20 cellular contexts compared by ENCODE assay signal in the genomic region with DNA sequence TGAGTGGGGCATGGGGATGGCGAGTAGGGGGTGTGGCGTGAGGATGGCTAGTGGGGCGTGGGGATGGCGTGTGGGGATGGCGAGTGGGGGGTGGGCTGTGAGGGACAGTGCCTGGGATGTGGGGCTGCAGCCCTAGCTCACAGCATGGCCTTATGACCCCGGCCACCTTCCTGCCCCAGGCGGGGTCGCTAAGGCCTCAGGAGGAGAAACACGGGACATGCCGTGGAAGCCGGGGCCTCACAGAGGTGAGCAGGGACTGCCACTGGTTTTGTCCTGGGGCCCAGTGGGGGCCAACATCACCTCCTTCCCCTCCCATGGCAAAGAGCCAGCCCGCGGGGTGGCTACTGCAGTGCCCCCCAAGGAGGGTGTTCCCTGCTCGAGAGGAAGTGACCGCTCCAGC. TPM values are rescaled to one million over a fixed set of nuclear protein-coding genes. Genes with fewer than 3 reads are reported as not detected.
DNase-seq lines count a peak whose midpoint lies in the region; ATAC-seq, FAIRE-seq and TF ChIP-seq lines count a peak whose summit lies in the region.
"Had no signal": no experiment of that assay in that cellular context is flagged by ENCODE, and none has a peak within 500 bp of the region (broad histone marks: within the 10 kb centered on the region; RNA-seq: fewer than 3 reads in every experiment).

No MANE protein-coding gene starts in this region.

- H3K4me3 ChIP-seq in HEK293 (ENCODE audit: low read depth, low read length), result no peak overlapping the region
- H3K4me3 ChIP-seq in right lobe of liver, result peak overlapping the region in 2 of 3 donors; percentile 4 to 27
- H3K4me3 ChIP-seq: SJSA1 had no signal

- POLR2A ChIA-PET in HEK293 (lab: Yijun Ruan, JAX), result no interaction called here

- no peaks in the 10 kb centered on the region for H3K36me3 Mint-ChIP-seq in activated naive CD4-positive, alpha-beta T cell treated with anti-CD3 and anti-CD28 coated beads, Interleukin-2, amount 50 U/mL, for 24 hours
- no peaks in the 10 kb centered on the region for H3K36me3 Mint-ChIP-seq in activated T-helper 1 cell treated with anti-CD3 and anti-CD28 coated beads, Interleukin-12 subunit alpha, Interleukin-12 subunit beta, Interleukin-2, Interleukin-4 antibody, amounts not matched to agents 30 ng/mL and 10 ng/mL and 1 ng/mL, durations not matched to agents 14 hours and 24 hours and 36 hours (ENCODE audit: low read depth)

- FAIRE-seq in GM12892 (lab: Jason Lieb, UNC), result no peak
- FAIRE-seq: GM19239 had no signal

- no peak for ATAC-seq in right lobe of liver
- ATAC-seq: HCT116, PC-3 had no signal

- DNase-seq in activated naive CD4-positive, alpha-beta T cell treated with anti-CD3 and anti-CD28 coated beads, Interleukin-2, amount 50 U/mL, for 16 hours, result no peak
- DNase-seq in activated T-helper 1 cell treated with anti-CD3 and anti-CD28 coated beads, Interleukin-12 subunit alpha, Interleukin-12 subunit beta, Interleukin-2, Interleukin-4 antibody, amounts not matched to agents 30 ng/mL and 10 ng/mL and 1 ng/mL, durations not matched to agents 14 hours and 24 hours and 36 hours (ENCODE audit: low spot score), result no peak
- no peak for DNase-seq in right lobe of liver
- no peak for DNase-seq in GM12892 (ENCODE audit: insufficient read length)
- DNase-seq in MV-4-11 (lab: John Stamatoyannopoulos, UW), result no peak
- DNase-seq: COR-L47, DMS153, NCI-H1436, NCI-H2029, NCI-H2171 treated with DMSO at 0.1 percent for 48 hours, NCI-H774, PC-3 had no signal

- intact Hi-C loops in activated T-helper 1 cell treated with anti-CD3 and anti-CD28 coated beads, Interleukin-12 subunit alpha, Interleukin-12 subunit beta, Interleukin-2, Interleukin-4 antibody, amounts not matched to agents 30 ng/mL and 10 ng/mL and 1 ng/mL, durations not matched to agents 14 hours and 24 hours and 36 hours (cut with micrococcal nuclease), result no loop called here
- intact Hi-C loops in right lobe of liver (cut with DNase I), result no loop called here

- H3K27ac ChIP-seq in HEK293 (ENCODE audit: extremely low read depth, low read depth, low read length) (no peak overlapping the region), right lobe of liver (no peak overlapping the region)
- H3K27ac ChIP-seq: HL-60, RWPE1, SJSA1 had no signal

- no peaks in the 10 kb centered on the region for H3K36me3 ChIP-seq in HEK293 (ENCODE audit: control insufficient read depth in 2 of 2, insufficient read depth in 1 of 2, low read length in 2 of 2)
- H3K36me3 ChIP-seq in right lobe of liver, result no peaks in the 10 kb centered on the region
- H3K36me3 ChIP-seq: SJSA1 had no signal

- H3K4me1 ChIP-seq in HEK293 (ENCODE audit: control insufficient read depth, insufficient read depth, low read length) (no peaks in the 10 kb centered on the region), right lobe of liver (peaks cover 0 to 6% (median 2%) of the 10 kb centered on the region in 4 donors)
- H3K4me1 ChIP-seq: SJSA1 had no signal

- H3K27me3 Mint-ChIP-seq in activated naive CD4-positive, alpha-beta T cell treated with anti-CD3 and anti-CD28 coated beads, Interleukin-2, amount 50 U/mL, for 24 hours, result no peaks in the 10 kb centered on the region
- no peaks in the 10 kb centered on the region for H3K27me3 Mint-ChIP-seq in activated T-helper 1 cell treated with anti-CD3 and anti-CD28 coated beads, Interleukin-12 subunit alpha, Interleukin-12 subunit beta, Interleukin-2, Interleukin-4 antibody, amounts not matched to agents 30 ng/mL and 10 ng/mL and 1 ng/mL, durations not matched to agents 14 hours and 24 hours and 36 hours (ENCODE audit: insufficient read depth)

- no peak overlapping the region for H3K4me3 Mint-ChIP-seq in activated naive CD4-positive, alpha-beta T cell treated with anti-CD3 and anti-CD28 coated beads, Interleukin-2, amount 50 U/mL, for 24 hours
- H3K4me3 Mint-ChIP-seq in activated T-helper 1 cell treated with anti-CD3 and anti-CD28 coated beads, Interleukin-12 subunit alpha, Interleukin-12 subunit beta, Interleukin-2, Interleukin-4 antibody, amounts not matched to agents 30 ng/mL and 10 ng/mL and 1 ng/mL, durations not matched to agents 14 hours and 24 hours and 36 hours, result no peak overlapping the region

- H3K9me3 ChIP-seq in HEK293 (ENCODE audit: control insufficient read depth, insufficient read depth, low read depth, low read length) (no peaks in the 10 kb centered on the region), right lobe of liver (no peaks in the 10 kb centered on the region)

- no peak for TF ChIP-seq POLR2A in right lobe of liver (IDR thresholded peaks at IDR 0.05)
- no peak for TF ChIP-seq POLR2A in GM12892 (IDR thresholded peaks at IDR 0.05; ENCODE audit: low read depth, low read length)

- TF ChIP-seq CTCF in HEK293 (tag by site-specific recombination; IDR thresholded peaks at IDR 0.05) (no peak), right lobe of liver (IDR thresholded peaks at IDR 0.05) (no peak)

- no peaks in the 10 kb centered on the region for H3K4me1 Mint-ChIP-seq in activated naive CD4-positive, alpha-beta T cell treated with anti-CD3 and anti-CD28 coated beads, Interleukin-2, amount 50 U/mL, for 24 hours
- no peaks in the 10 kb centered on the region for H3K4me1 Mint-ChIP-seq in activated T-helper 1 cell treated with anti-CD3 and anti-CD28 coated beads, Interleukin-12 subunit alpha, Interleukin-12 subunit beta, Interleukin-2, Interleukin-4 antibody, amounts not matched to agents 30 ng/mL and 10 ng/mL and 1 ng/mL, durations not matched to agents 14 hours and 24 hours and 36 hours (ENCODE audit: low read depth)

- no peaks in the 10 kb centered on the region for H3K27me3 ChIP-seq in right lobe of liver
- H3K27me3 ChIP-seq: SJSA1 had no signal

- 70% methylated on average over 8 of the region's 15 CpGs for WGBS in right lobe of liver (ENCODE audit: insufficient coverage, low coverage, low lambda C conversion rate, missing lambda C conversion rate)

- H3K27ac Mint-ChIP-seq in activated naive CD4-positive, alpha-beta T cell treated with anti-CD3 and anti-CD28 coated beads, Interleukin-2, amount 50 U/mL, for 24 hours, result peak overlapping the region; percentile 68
- H3K27ac Mint-ChIP-seq in activated T-helper 1 cell treated with anti-CD3 and anti-CD28 coated beads, Interleukin-12 subunit alpha, Interleukin-12 subunit beta, Interleukin-2, Interleukin-4 antibody, amounts not matched to agents 30 ng/mL and 10 ng/mL and 1 ng/mL, durations not matched to agents 14 hours and 24 hours and 36 hours, result peak overlapping the region; percentile 34

- CTCF ChIA-PET in HEK293 (lab: Yijun Ruan, JAX), result no interaction called here

- H3K9me3 Mint-ChIP-seq in activated naive CD4-positive, alpha-beta T cell treated with anti-CD3 and anti-CD28 coated beads, Interleukin-2, amount 50 U/mL, for 24 hours, result no peaks in the 10 kb centered on the region
- H3K9me3 Mint-ChIP-seq in activated T-helper 1 cell treated with anti-CD3 and anti-CD28 coated beads, Interleukin-12 subunit alpha, Interleukin-12 subunit beta, Interleukin-2, Interleukin-4 antibody, amounts not matched to agents 30 ng/mL and 10 ng/mL and 1 ng/mL, durations not matched to agents 14 hours and 24 hours and 36 hours, result no peaks in the 10 kb centered on the region

TF ChIP-seq in HEK293, 187 proteins besides CTCF, POLR2A, EP300 and RAD21:
- TF ChIP-seq ZNF624 (tag by site-specific recombination; IDR thresholded peaks at IDR 0.05) (no peak), GLI4 (tag by site-specific recombination; IDR thresholded peaks at IDR 0.05) (no peak), MEIS1 (CRISPR knock-in tag; IDR thresholded peaks at IDR 0.05; ENCODE audit: borderline replicate concordance) (no peak), GLIS1 (tag by site-specific recombination; IDR thresholded peaks at IDR 0.05) (peak; percentile 27; the same call in 1 of the 2 replicates), ZBTB8A (tag by site-specific recombination; IDR thresholded peaks at IDR 0.05) (no peak)

RNA-seq across cellular contexts. Expression of gene F7, which starts 1.1 kb away (rescaled TPM):
- not detected in 2 replicates for total RNA-seq in activated T-helper 1 cell treated with anti-CD3 and anti-CD28 coated beads, Interleukin-12 subunit alpha, Interleukin-12 subunit beta, Interleukin-2, Interleukin-4 antibody, amounts not matched to agents 30 ng/mL and 10 ng/mL and 1 ng/mL, durations not matched to agents 14 hours and 24 hours and 36 hours
- total RNA-seq in right lobe of liver, result 100 to 1,000 TPM in 2 of 6 experiments, 10 to 100 TPM in 4; 42.9 to 147 (median 84.2) TPM
- polyA plus RNA-seq in GM12892 (2012; ENCODE audit: missing spikeins), result not detected
- total RNA-seq: PC-3, SJSA1 had no signal

RNA-seq across cellular contexts. Expression of gene F10, which starts 15.9 kb away (rescaled TPM):
- not detected in 2 replicates for total RNA-seq in activated T-helper 1 cell treated with anti-CD3 and anti-CD28 coated beads, Interleukin-12 subunit alpha, Interleukin-12 subunit beta, Interleukin-2, Interleukin-4 antibody, amounts not matched to agents 30 ng/mL and 10 ng/mL and 1 ng/mL, durations not matched to agents 14 hours and 24 hours and 36 hours
- total RNA-seq in right lobe of liver, result 100 to 1,000 TPM; 108 to 157 (median 132) TPM
- polyA plus RNA-seq in GM12892 (2012; ENCODE audit: missing spikeins), result not detected
- total RNA-seq: PC-3 had no signal

RNA-seq across cellular contexts. Expression of gene PROZ, which starts 51.8 kb away (rescaled TPM):
- total RNA-seq in activated T-helper 1 cell treated with anti-CD3 and anti-CD28 coated beads, Interleukin-12 subunit alpha, Interleukin-12 subunit beta, Interleukin-2, Interleukin-4 antibody, amounts not matched to agents 30 ng/mL and 10 ng/mL and 1 ng/mL, durations not matched to agents 14 hours and 24 hours and 36 hours, result not detected in 2 replicates
- 10 to 100 TPM; 11.2 to 71.2 (median 56.9) TPM for total RNA-seq in right lobe of liver
- not detected for polyA plus RNA-seq in GM12892 (2012; ENCODE audit: missing spikeins)
- total RNA-seq: NCI-H460, PC-3, SJSA1 had no signal

Comparison
In these comparisons a context has a peak if more than half of its experiments do, and no peak if none do; other contexts are left out.
1. RNA of gene F7, which starts 1.1 kb away (total RNA-seq): 42.9 to 147 TPM in right lobe of liver; not detected in activated T-helper 1 cell treated with anti-CD3 and anti-CD28 coated beads, Interleukin-12 subunit alpha, Interleukin-12 subunit beta, Interleukin-2, Interleukin-4 antibody, amounts not matched to agents 30 ng/mL and 10 ng/mL and 1 ng/mL, durations not matched to agents 14 hours and 24 hours and 36 hours; every median in the first group is over 10 times any median in the second.
2. RNA of gene F10, which starts 15.9 kb away (total RNA-seq): 108 to 157 TPM in right lobe of liver; not detected in activated T-helper 1 cell treated with anti-CD3 and anti-CD28 coated beads, Interleukin-12 subunit alpha, Interleukin-12 subunit beta, Interleukin-2, Interleukin-4 antibody, amounts not matched to agents 30 ng/mL and 10 ng/mL and 1 ng/mL, durations not matched to agents 14 hours and 24 hours and 36 hours; every median in the first group is over 100 times any median in the second.
3. RNA of gene PROZ, which starts 51.8 kb away (total RNA-seq): 11.2 to 71.2 TPM in right lobe of liver; not detected in activated T-helper 1 cell treated with anti-CD3 and anti-CD28 coated beads, Interleukin-12 subunit alpha, Interleukin-12 subunit beta, Interleukin-2, Interleukin-4 antibody, amounts not matched to agents 30 ng/mL and 10 ng/mL and 1 ng/mL, durations not matched to agents 14 hours and 24 hours and 36 hours; every median in the first group is over 10 times any median in the second.